In the genomic region with DNA sequence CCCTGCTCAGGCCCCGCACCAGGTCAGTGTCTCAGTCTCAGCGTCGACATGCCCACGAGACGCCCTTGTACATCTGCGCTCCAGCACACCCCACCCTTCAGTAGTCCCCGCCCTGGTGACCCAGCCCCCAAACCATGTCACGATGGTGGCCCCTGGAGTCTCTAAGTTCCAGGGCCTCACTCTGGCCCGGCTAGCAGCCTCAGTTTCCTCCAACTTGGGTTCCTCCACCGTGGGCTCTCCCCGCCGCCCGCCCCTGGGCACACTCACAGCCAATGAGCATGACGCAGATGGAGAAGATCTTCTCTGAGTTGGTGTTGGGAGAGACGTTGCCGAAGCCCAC, we compare ENCODE assay signal across 23 cellular contexts. TPM values are rescaled to one million over a fixed set of nuclear protein-coding genes. Genes with fewer than 3 reads are reported as not detected.
DNase-seq lines count a peak whose midpoint lies in the region; ATAC-seq, FAIRE-seq and TF ChIP-seq lines count a peak whose summit lies in the region.
"Had no signal": no experiment of that assay in that cellular context is flagged by ENCODE, and none has a peak within 500 bp of the region (broad histone marks: within the 10 kb centered on the region; RNA-seq: fewer than 3 reads in every experiment).

No MANE protein-coding gene starts in this region.

- no peak overlapping the region for H3K9ac ChIP-seq in kidney (ENCODE audit: low read length in 2 of 2)
- H3K9ac ChIP-seq: GM23248 had no signal

- H3K9me3 ChIP-seq in right atrium auricular region (no peaks in the 10 kb centered on the region), kidney (ENCODE audit: control insufficient read depth in 1 of 2, low read length in 2 of 2) (no peaks in the 10 kb centered on the region), osteoblast (ENCODE audit: low read depth, low read length) (no peaks in the 10 kb centered on the region), upper lobe of right lung (no peaks in the 10 kb centered on the region)

- H2AFZ ChIP-seq in osteoblast (ENCODE audit: low read length) = no peak overlapping the region
- H2AFZ ChIP-seq: GM23248 had no signal

- H3K4me1 ChIP-seq in right atrium auricular region (peaks cover 0 to 51% of the 10 kb centered on the region in 2 donors), kidney (ENCODE audit: control insufficient read depth in 1 of 2, insufficient read depth in 1 of 2, low read depth in 1 of 2, low read length in 2 of 2) (peaks cover 0 to 9% of the 10 kb centered on the region in 2 donors), osteoblast (ENCODE audit: insufficient read depth, low read length) (no peaks in the 10 kb centered on the region), upper lobe of right lung (peaks cover 7% of the 10 kb centered on the region)

- H3K4me2 ChIP-seq in osteoblast (ENCODE audit: insufficient read depth, low read length) = no peak overlapping the region

- DNase-seq in Right ventricle myocardium superior = peak; percentile 10
- no peak for DNase-seq in right atrium auricular region (ENCODE audit: low spot score)
- DNase-seq in kidney = peak; percentile 64
- DNase-seq in osteoblast (ENCODE audit: insufficient read length, low spot score, missing footprints) = peak; percentile 36
- DNase-seq in upper lobe of right lung = peak; percentile 47
- DNase-seq in HUDEP-2 (lab: John Stamatoyannopoulos, UW; ENCODE audit: unreplicated experiment in 76 of 76) = no peak
- no peak for DNase-seq in DMS53 treated with DMSO at 0.1 percent for 48 hours (lab: John Stamatoyannopoulos, UW; ENCODE audit: unreplicated experiment)
- DNase-seq: ACHN; C1 segment of cervical spinal cord; Calu3; CD4-positive, alpha-beta memory T cell; COR-L47; DMS53; DND-41; GM23248; H9 had no signal

- H4K20me1 ChIP-seq in osteoblast (ENCODE audit: insufficient read depth, low read length) = peaks cover 2% of the 10 kb centered on the region

- H3K4me3 ChIP-seq in right atrium auricular region (no peak overlapping the region), kidney (ENCODE audit: low read length in 2 of 2) (no peak overlapping the region), osteoblast (ENCODE audit: insufficient read depth, low read length) (no peak overlapping the region), upper lobe of right lung (no peak overlapping the region)
- H3K4me3 ChIP-seq: GM23248 had no signal

- H3K79me2 ChIP-seq in osteoblast (ENCODE audit: insufficient read depth, low read length) = no peaks in the 10 kb centered on the region

- peaks cover 25% of the 10 kb centered on the region for H3K36me3 ChIP-seq in right atrium auricular region
- no peaks in the 10 kb centered on the region for H3K36me3 ChIP-seq in kidney (ENCODE audit: control insufficient read depth in 1 of 2, insufficient read depth in 2 of 2, low read length in 2 of 2)
- H3K36me3 ChIP-seq in osteoblast (ENCODE audit: insufficient read depth, low read length) = no peaks in the 10 kb centered on the region
- H3K36me3 ChIP-seq in upper lobe of right lung = no peaks in the 10 kb centered on the region

- no peak for ATAC-seq in Right ventricle myocardium superior (ENCODE audit: poor library complexity)
- ATAC-seq in upper lobe of right lung = no peak
- ATAC-seq in HG02763 (IDR thresholded peaks at IDR 0.05; ENCODE audit: unreplicated experiment) = no peak
- ATAC-seq: HCT116 had no signal

- H3K27me3 ChIP-seq in right atrium auricular region (no peaks in the 10 kb centered on the region), osteoblast (ENCODE audit: insufficient read depth, low read length) (no peaks in the 10 kb centered on the region), upper lobe of right lung (peaks cover 20% of the 10 kb centered on the region)

- H3K27ac ChIP-seq in right atrium auricular region = no peak overlapping the region
- H3K27ac ChIP-seq in kidney (ENCODE audit: low read depth in 2 of 2, low read length in 2 of 2) = no peak overlapping the region
- no peak overlapping the region for H3K27ac ChIP-seq in osteoblast (ENCODE audit: low read depth, low read length)
- no peak overlapping the region for H3K27ac ChIP-seq in upper lobe of right lung
- H3K27ac ChIP-seq: 22Rv1, GM23248 had no signal

- intact Hi-C loops in Right ventricle myocardium superior (cut with DNase I) (no loop called here), kidney (cut with DNase I) (no loop called here), upper lobe of right lung (cut with DNase I) (no loop called here)

- no peak for FAIRE-seq in kidney (lab: Jason Lieb, UNC)
- FAIRE-seq: A204.1, G401.6, GM12892, GM19239 had no signal

- TF ChIP-seq CTCF in right atrium auricular region (IDR thresholded peaks at IDR 0.05) (no peak), kidney (IDR thresholded peaks at IDR 0.05; ENCODE audit: borderline replicate concordance, extremely low read depth, insufficient read depth) (no peak), osteoblast (IDR thresholded peaks at IDR 0.05; ENCODE audit: extremely low read depth, low read depth, low read length) (no peak), upper lobe of right lung (IDR thresholded peaks at IDR 0.05) (no peak)

RNA-seq across cellular contexts. Expression of a gene that starts 27.0 kb away (rescaled TPM):
- 88.9 TPM for total RNA-seq in Right ventricle myocardium superior
- 100 to 1,000 TPM; 119 to 128 TPM for total RNA-seq in right atrium auricular region
- 1.3 TPM for total RNA-seq in kidney
- 1.5 TPM for polyA plus RNA-seq in kidney (ENCODE audit: insufficient read depth, low read depth, low replicate concordance)
- total RNA-seq in osteoblast = not detected in 2 replicates
- total RNA-seq in upper lobe of right lung = 3.6 TPM
- total RNA-seq: GM23248 had no signal
- polyA plus RNA-seq: GM23248 had no signal

RNA-seq across cellular contexts. Expression of a gene that starts 39.7 kb away (rescaled TPM):
- 10.0 TPM for total RNA-seq in Right ventricle myocardium superior
- 10 to 100 TPM; 14.5 to 78.6 TPM for total RNA-seq in right atrium auricular region
- 51.7 TPM for total RNA-seq in kidney
- polyA plus RNA-seq in kidney (ENCODE audit: insufficient read depth, low read depth, low replicate concordance) = 9.3 TPM
- total RNA-seq in osteoblast = not detected in 2 replicates
- total RNA-seq in upper lobe of right lung = 42.9 TPM

Comparison
In these comparisons a context has a peak if more than half of its experiments do, and no peak if none do; other contexts are left out.
1. DNase-seq: peak in Right ventricle myocardium superior (single experiment), kidney (single experiment), osteoblast (single experiment) and upper lobe of right lung (single experiment); none in right atrium auricular region (single experiment), HUDEP-2 (0 of 76) and DMS53 treated with DMSO at 0.1 percent for 48 hours (single experiment).
2. RNA of a gene that starts 27.0 kb away (total RNA-seq): 119 to 128 TPM in right atrium auricular region and 88.9 TPM in Right ventricle myocardium superior (single experiment); 3.6 TPM in upper lobe of right lung (single experiment), 1.3 TPM in kidney (single experiment) and not detected in osteoblast; every median in the first group is over 10 times any median in the second.
3. RNA of a gene that starts 39.7 kb away (total RNA-seq): 14.5 to 78.6 TPM in right atrium auricular region, 51.7 TPM in kidney (single experiment), 42.9 TPM in upper lobe of right lung (single experiment) and 10.0 TPM in Right ventricle myocardium superior (single experiment); not detected in osteoblast; every median in the first group is over 10 times any median in the second.